Comparison of ENCODE assay signal across 7 cellular contexts in the genomic region with DNA sequence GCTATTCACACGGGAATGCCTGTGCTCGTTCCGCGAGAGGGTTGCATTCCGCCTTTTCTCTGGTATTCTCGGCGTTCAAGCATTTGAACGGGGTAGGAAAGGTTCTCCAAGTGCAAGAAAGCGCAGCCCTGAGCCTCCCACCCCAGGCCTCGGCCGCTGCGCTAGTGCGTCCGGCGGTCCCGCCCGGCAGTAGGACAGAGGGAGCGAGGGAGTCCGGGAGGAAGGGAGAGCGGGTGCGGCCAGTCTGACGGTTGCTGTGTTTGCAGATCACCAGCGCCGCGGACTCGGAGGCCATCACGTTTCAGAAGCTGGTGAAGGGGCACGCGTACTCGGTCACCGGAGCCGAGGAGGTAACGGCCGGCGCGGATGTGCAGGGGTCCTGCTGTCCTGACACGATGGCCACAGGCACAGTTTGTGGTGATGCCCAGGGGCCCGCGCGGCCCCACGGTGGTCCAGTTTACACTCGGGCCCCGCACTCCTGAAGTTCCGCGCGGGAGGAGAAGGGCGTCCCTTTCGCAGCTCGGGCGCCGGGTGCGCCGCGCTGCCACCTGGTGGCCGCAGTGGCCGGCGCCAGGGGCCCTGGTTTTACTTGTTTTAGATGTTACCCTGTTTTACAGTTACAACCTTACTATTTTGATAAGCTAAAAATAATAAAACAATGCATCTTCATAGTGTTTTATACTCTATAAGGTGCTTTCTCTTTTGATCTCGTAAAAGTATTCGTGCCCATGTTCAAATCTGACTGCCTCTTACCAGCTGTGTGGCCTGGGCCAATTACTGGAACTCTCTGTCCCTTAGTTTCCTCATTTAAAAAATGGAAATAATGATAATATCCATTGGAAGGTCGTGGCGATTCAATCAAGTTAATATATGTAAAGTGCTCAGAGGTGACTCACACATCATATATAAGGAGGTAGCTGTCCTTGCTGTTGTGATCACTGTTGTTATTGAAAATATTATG. TPM values are rescaled to one million over a fixed set of nuclear protein-coding genes. Genes with fewer than 3 reads are reported as not detected.
DNase-seq lines count a peak whose midpoint lies in the region; ATAC-seq and TF ChIP-seq lines count a peak whose summit lies in the region.

No MANE protein-coding gene starts in this region.

- H3K27me3 ChIP-seq in heart right ventricle (no peaks in the 10 kb centered on the region), tibial nerve (no peaks in the 10 kb centered on the region)

- H3K36me3 ChIP-seq in heart right ventricle: peaks cover 0 to 90% (median 60%) of the 10 kb centered on the region in 9 donors
- peaks cover 0 to 79% (median 19%) of the 10 kb centered on the region in 3 donors for H3K36me3 ChIP-seq in tibial nerve

- ATAC-seq in GM18517 (IDR thresholded peaks at IDR 0.05; ENCODE audit: unreplicated experiment): peak; percentile 79
- ATAC-seq in HG03095 (IDR thresholded peaks at IDR 0.05; ENCODE audit: unreplicated experiment): peak; percentile 79
- ATAC-seq in heart right ventricle: peak; percentile 83 to 91 (median 88)

- peak; percentile 93 to 99 (median 98) for TF ChIP-seq CTCF in heart right ventricle (IDR thresholded peaks at IDR 0.05)
- TF ChIP-seq CTCF in tibial nerve (IDR thresholded peaks at IDR 0.05): peak; percentile 94 to 96 (median 96)

- TF ChIP-seq POLR2A in tibial nerve (IDR thresholded peaks at IDR 0.05): no peak

- intact Hi-C loops in heart right ventricle (cut with DNase I): loop anchor here (1.0 to 5.0 kb wide), 6 partner anchors 36 to 52 kb away; partner anchors contain the start of gene CAPN2 (in 9 of the 10)

- peak overlapping the region; percentile 10 to 86 (median 75) for H3K27ac ChIP-seq in heart right ventricle
- peak overlapping the region; percentile 43 to 83 (median 76) for H3K27ac ChIP-seq in tibial nerve

- 5 to 7% methylated on average over 58 to 61 of the region's 61 CpGs for WGBS in heart right ventricle, 2 donors
- WGBS in tibial nerve, 2 donors: 9 to 15% methylated on average over 44 to 61 of the region's 61 CpGs

- peak overlapping the region in 9 of 10 donors; percentile 39 to 63 (median 55) for H3K4me3 ChIP-seq in heart right ventricle
- peak overlapping the region; percentile 38 to 55 (median 42) for H3K4me3 ChIP-seq in tibial nerve

- peaks cover 14 to 35% (median 24%) of the 10 kb centered on the region in 9 donors for H3K4me1 ChIP-seq in heart right ventricle
- H3K4me1 ChIP-seq in tibial nerve: peaks cover 0 to 26% (median 10%) of the 10 kb centered on the region in 4 donors

- peak; percentile 44 to 48 for TF ChIP-seq EP300 in tibial nerve (IDR thresholded peaks at IDR 0.05)

- no peaks in the 10 kb centered on the region for H3K9me3 ChIP-seq in heart right ventricle
- no peaks in the 10 kb centered on the region for H3K9me3 ChIP-seq in tibial nerve

- DNase-seq in T follicular helper cell (ENCODE audit: low read depth) (peak; percentile 43), heart right ventricle (peak; percentile 53 to 75), pons (ENCODE audit: low spot score) (peak; percentile 50), tibial nerve (ENCODE audit: low spot score in 2 of 2) (peak; percentile 52 to 56)
- peak; percentile 26 for DNase-seq in activated naive CD8-positive, alpha-beta T cell treated with anti-CD3 and anti-CD28 coated beads, Interleukin-2, amount 50 U/mL, for 16 hours (ENCODE audit: low read depth, low spot score)

RNA-seq across cellular contexts. Expression of gene CAPN2, which starts 36.7 kb away (rescaled TPM):
- total RNA-seq in heart right ventricle (100 to 1,000 TPM in 1 of 10 donors, 10 to 100 TPM in 9; 65.6 to 104 (median 77.6) TPM), tibial nerve (100 to 1,000 TPM; 160 to 207 (median 177) TPM)
- 100 to 1,000 TPM in 1 of 2 donors, 10 to 100 TPM in 1; 62.4 to 107 TPM for polyA plus RNA-seq in heart right ventricle

Comparison
In these comparisons a context has a peak if more than half of its experiments do, and no peak if none do; other contexts are left out.
1. Peak in every context shown above with its lines: DNase-seq, ATAC-seq, H3K4me3 ChIP-seq and H3K27ac ChIP-seq.